Comparison of ENCODE assay signal across 27 cellular contexts in the genomic region with DNA sequence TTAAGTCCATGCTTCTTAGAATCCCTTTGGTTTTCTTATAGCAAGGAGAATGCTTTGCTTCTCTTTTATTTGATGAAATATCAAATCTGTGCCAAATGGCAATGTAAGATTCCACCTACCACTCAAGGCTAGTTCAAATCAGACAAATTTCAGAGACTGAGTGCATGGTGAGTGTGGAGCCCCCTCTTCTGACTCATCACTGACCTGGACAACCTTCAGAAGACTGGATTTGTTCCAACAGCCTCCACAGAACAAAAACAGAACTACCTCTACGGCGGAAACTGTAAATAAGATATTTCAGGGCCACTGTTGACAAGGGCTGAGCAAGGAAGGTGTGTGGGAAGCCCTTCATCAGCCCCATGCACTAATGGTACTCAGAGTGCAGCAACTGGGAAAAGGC. TPM values are rescaled to one million over a fixed set of nuclear protein-coding genes. Genes with fewer than 3 reads are reported as not detected.
DNase-seq lines count a peak whose midpoint lies in the region; ATAC-seq and TF ChIP-seq lines count a peak whose summit lies in the region.
"Had no signal": no experiment of that assay in that cellular context is flagged by ENCODE, and none has a peak within 500 bp of the region (broad histone marks: within the 10 kb centered on the region; RNA-seq: fewer than 3 reads in every experiment).

No MANE protein-coding gene starts in this region.

- H3K4me1 ChIP-seq in aorta (ENCODE audit: control insufficient read depth in 1 of 2, insufficient read depth in 2 of 2, low read length in 2 of 2), result no peaks in the 10 kb centered on the region
- H3K4me1 ChIP-seq: Peyer's patch, spleen had no signal

- 81 to 86% methylated on average over 2 of the region's 2 CpGs for WGBS in aorta, 2 donors

- H3K27ac ChIP-seq in brain microvascular endothelial cell, result peak overlapping the region; percentile 26
- H3K27ac ChIP-seq in aorta (ENCODE audit: low read depth in 1 of 2, low read length in 2 of 2), result no peak overlapping the region
- H3K27ac ChIP-seq: Peyer's patch, spleen, thoracic aorta had no signal

- no peaks in the 10 kb centered on the region for H3K9me3 Mint-ChIP-seq in nephron progenitor cell
- H3K9me3 Mint-ChIP-seq: activated CD4-positive, alpha-beta T cell treated with anti-CD3 and anti-CD28 coated beads, Interleukin-2, amount 10 ng/mL, durations not matched to agents 24 days and 14 days; activated T-cell treated with anti-CD3 and anti-CD28 coated beads, Interleukin-2, amount 50 U/mL, for 4 hours; CD14-positive monocyte; IgD-negative memory B cell; naive B cell; stimulated activated naive B cell treated with anti-CD40 and anti-IgM and Interleukin-4, amounts not matched to agents 10 μg/mL and 1 μg/mL and 100 μg/mL, for 72 hours had no signal

- peak; percentile 12 for TF ChIP-seq CTCF in GM13977 (IDR thresholded peaks at IDR 0.05; ENCODE audit: extremely low read depth, insufficient read depth, missing control alignments)
- no peak for TF ChIP-seq CTCF in brain microvascular endothelial cell (IDR thresholded peaks at IDR 0.05; ENCODE audit: low read depth, low read length, missing control alignments)
- no peak for TF ChIP-seq CTCF in nephron progenitor cell (IDR thresholded peaks at IDR 0.05)

- H3K4me1 Mint-ChIP-seq in nephron progenitor cell, result no peaks in the 10 kb centered on the region
- H3K4me1 Mint-ChIP-seq: CD14-positive monocyte; IgD-negative memory B cell; naive B cell; stimulated activated naive B cell treated with anti-CD40 and anti-IgM and Interleukin-4, amounts not matched to agents 10 μg/mL and 1 μg/mL and 100 μg/mL, for 72 hours had no signal

- no peaks in the 10 kb centered on the region for H3K9me3 ChIP-seq in aorta (ENCODE audit: control insufficient read depth, low read length)
- H3K9me3 ChIP-seq: MG63, Peyer's patch, spleen, thoracic aorta had no signal

- no peak overlapping the region for H3K4me3 ChIP-seq in brain microvascular endothelial cell (ENCODE audit: low read depth, low read length)
- no peak overlapping the region for H3K4me3 ChIP-seq in aorta (ENCODE audit: low read length in 2 of 2)
- H3K4me3 ChIP-seq: GM12878, MG63, Peyer's patch, spleen, thoracic aorta had no signal

- H3K36me3 ChIP-seq in brain microvascular endothelial cell (replicated peaks), result no peaks in the 10 kb centered on the region
- H3K36me3 ChIP-seq in aorta (ENCODE audit: control insufficient read depth in 1 of 2, insufficient read depth in 2 of 2, low read length in 1 of 2), result no peaks in the 10 kb centered on the region

- no peak for DNase-seq in GM13977 (ENCODE audit: low spot score)
- DNase-seq in M059J (ENCODE audit: low read depth), result peak; percentile 37
- no peak for DNase-seq in brain microvascular endothelial cell
- DNase-seq in nephron progenitor cell, result no peak
- DNase-seq in aorta, result no peak
- DNase-seq: activated CD4-positive, alpha-beta T cell treated with anti-CD3 and anti-CD28 coated beads, Interleukin-2, amount 10 ng/mL, durations not matched to agents 24 days and 14 days; activated naive CD4-positive, alpha-beta T cell; activated T-cell treated with anti-CD3 and anti-CD28 coated beads, Interleukin-2, amount 50 U/mL, for 4 hours; amygdala; Calu3; DND-41; MG63; naive B cell; NCI-H1436; NCI-H2107; NK-92 treated with Interleukin-12 subunit alpha and Interleukin-12 subunit beta, amount 100 ng/mL, for 24 hours; Peyer's patch; spleen; stimulated activated CD4-positive, alpha-beta T cell treated with anti-CD3 and anti-CD28 coated beads, Interleukin-2, amount 100 ng/mL, for 48 hours; stimulated activated naive B cell treated with anti-CD40 and anti-IgM and Interleukin-4, amounts not matched to agents 10 μg/mL and 1 μg/mL and 100 μg/mL, for 72 hours; T-helper 1 cell had no signal

- no peak overlapping the region for H3K4me3 Mint-ChIP-seq in nephron progenitor cell
- H3K4me3 Mint-ChIP-seq: activated CD4-positive, alpha-beta T cell treated with anti-CD3 and anti-CD28 coated beads, Interleukin-2, amount 10 ng/mL, durations not matched to agents 24 days and 14 days; activated T-cell treated with anti-CD3 and anti-CD28 coated beads, Interleukin-2, amount 50 U/mL, for 4 hours; CD14-positive monocyte; IgD-negative memory B cell; naive B cell; stimulated activated naive B cell treated with anti-CD40 and anti-IgM and Interleukin-4, amounts not matched to agents 10 μg/mL and 1 μg/mL and 100 μg/mL, for 72 hours had no signal

- no peaks in the 10 kb centered on the region for H3K27me3 Mint-ChIP-seq in nephron progenitor cell (ENCODE audit: low read depth, poor library complexity)
- H3K27me3 Mint-ChIP-seq: activated CD4-positive, alpha-beta T cell treated with anti-CD3 and anti-CD28 coated beads, Interleukin-2, amount 10 ng/mL, durations not matched to agents 24 days and 14 days; IgD-negative memory B cell; naive B cell; stimulated activated naive B cell treated with anti-CD40 and anti-IgM and Interleukin-4, amounts not matched to agents 10 μg/mL and 1 μg/mL and 100 μg/mL, for 72 hours had no signal

- H3K36me3 Mint-ChIP-seq in nephron progenitor cell (ENCODE audit: low read depth), result peaks cover 38% of the 10 kb centered on the region

- H3K27me3 ChIP-seq in brain microvascular endothelial cell (replicated peaks) (no peaks in the 10 kb centered on the region), aorta (ENCODE audit: control insufficient read depth in 1 of 2, insufficient read depth in 2 of 2, low read length in 1 of 2) (no peaks in the 10 kb centered on the region)
- H3K27me3 ChIP-seq: MG63, Peyer's patch, spleen had no signal

- intact Hi-C loops in aorta (cut with DNase I), result no loop called here

- no peak for ATAC-seq in HG02642 (IDR thresholded peaks at IDR 0.05; ENCODE audit: poor library complexity, unreplicated experiment)
- no peak for ATAC-seq in aorta (ENCODE audit: low FRiP score)
- no peak for ATAC-seq in GM21381 (IDR thresholded peaks at IDR 0.05; ENCODE audit: unreplicated experiment)
- ATAC-seq: activated T-cell treated with anti-CD3 and anti-CD28 coated beads, Interleukin-2, amount 50 U/mL, for 4 hours; stimulated activated naive B cell treated with anti-CD40 and anti-IgM and Interleukin-4, amounts not matched to agents 10 μg/mL and 1 μg/mL and 100 μg/mL, for 72 hours had no signal

- H3K27ac Mint-ChIP-seq in nephron progenitor cell, result peak overlapping the region; percentile 15
- H3K27ac Mint-ChIP-seq: activated CD4-positive, alpha-beta T cell treated with anti-CD3 and anti-CD28 coated beads, Interleukin-2, amount 10 ng/mL, durations not matched to agents 24 days and 14 days; IgD-negative memory B cell; stimulated activated naive B cell treated with anti-CD40 and anti-IgM and Interleukin-4, amounts not matched to agents 10 μg/mL and 1 μg/mL and 100 μg/mL, for 72 hours had no signal

- in situ Hi-C loops in GM13977 (cut with MboI; ENCODE audit: low pct_unique_long_range_greater_than_20kb, low sequenced_read_pairs, unreplicated experiment) (no loop called here), brain microvascular endothelial cell (cut with HindIII; ENCODE audit: low pct_ligation_motif_present, low sequenced_read_pairs) (no loop called here)

RNA-seq across cellular contexts. Expression of a gene that starts 21.1 kb away (rescaled TPM):
- 40.4 and 73.0 TPM in 2 replicates for total RNA-seq in M059J (2014; rRNA removed; shearing (Covaris generic))
- total RNA-seq in aorta, result 1 to 10 TPM; 6.6 to 9.2 TPM
- polyA plus RNA-seq in aorta, result 1 to 10 TPM; 2.9 to 4.3 TPM
